ENCODE assay signal across 12 cellular contexts in genomic region chr3:536417-536813, GRCh38.
DNase-seq lines count a peak whose midpoint lies in the region; ATAC-seq and TF ChIP-seq lines count a peak whose summit lies in the region.
"Had no signal": no experiment of that assay in that cellular context is flagged by ENCODE, and none has a peak within 500 bp of the region (broad histone marks: within the 10 kb centered on the region; RNA-seq: fewer than 3 reads in every experiment).

No MANE protein-coding gene starts in this region.

- H3K4me3 ChIP-seq in Peyer's patch (peak overlapping the region in 3 of 4 donors; percentile 7 to 36 (median 17)), left ventricle myocardium inferior (peak overlapping the region; percentile 51), skeletal muscle cell (ENCODE audit: low read depth, low read length) (peak overlapping the region; percentile 52)

- H3K4me1 ChIP-seq in ES-I3 (ENCODE audit: insufficient read depth, low read length) (no peaks in the 10 kb centered on the region), Peyer's patch (no peaks in the 10 kb centered on the region), left ventricle myocardium inferior (no peaks in the 10 kb centered on the region)

- H3K36me3 ChIP-seq in ES-I3 (ENCODE audit: insufficient read depth, low read length) (no peaks in the 10 kb centered on the region), Peyer's patch (no peaks in the 10 kb centered on the region), left ventricle myocardium inferior (no peaks in the 10 kb centered on the region)

- CTCF ChIA-PET in WTC11 (lab: Charles Lee), result no interaction called here

- no peak for ATAC-seq in WTC11

- no peak for TF ChIP-seq CTCF in Peyer's patch (IDR thresholded peaks at IDR 0.05)
- TF ChIP-seq CTCF in left ventricle myocardium inferior (IDR thresholded peaks at IDR 0.05; ENCODE audit: borderline replicate concordance), result no peak
- no peak for TF ChIP-seq CTCF in WTC11 (IDR thresholded peaks at IDR 0.05)

- H3K27ac Mint-ChIP-seq in WTC11, result no peak overlapping the region
- H3K27ac Mint-ChIP-seq: CD4-positive, alpha-beta memory T cell had no signal

- H3K9ac ChIP-seq in ES-I3 (ENCODE audit: low read depth, low read length), result peak overlapping the region; percentile 60

- DNase-seq in Peyer's patch (no peak), left ventricle myocardium inferior (no peak), skeletal muscle cell (ENCODE audit: low read depth) (no peak), GDM1 (lab: John Stamatoyannopoulos, UW) (no peak), SHP77 (lab: John Stamatoyannopoulos, UW) (no peak), WTC11 (ENCODE audit: low spot score) (no peak), GM19240 (ENCODE audit: insufficient read length, low spot score) (no peak)
- DNase-seq: CD4-positive, alpha-beta memory T cell; effector CD8-positive, alpha-beta T cell; kidney glomerular epithelial cell; stimulated activated naive CD4-positive, alpha-beta T cell had no signal

- TF ChIP-seq POLR2A in Peyer's patch (IDR thresholded peaks at IDR 0.05), result no peak

- peaks cover 76% of the 10 kb centered on the region for H3K9me3 Mint-ChIP-seq in WTC11

- H3K36me3 Mint-ChIP-seq in WTC11, result peaks cover 68% of the 10 kb centered on the region
- H3K36me3 Mint-ChIP-seq: CD4-positive, alpha-beta memory T cell had no signal

- no peaks in the 10 kb centered on the region for H3K4me1 Mint-ChIP-seq in WTC11
- H3K4me1 Mint-ChIP-seq: CD4-positive, alpha-beta memory T cell had no signal

- H3K27me3 Mint-ChIP-seq in WTC11 (ENCODE audit: low read depth), result peaks cover 19% of the 10 kb centered on the region
- H3K27me3 Mint-ChIP-seq: CD4-positive, alpha-beta memory T cell had no signal

- H3K27ac ChIP-seq in Peyer's patch (no peak overlapping the region), left ventricle myocardium inferior (replicated peaks) (no peak overlapping the region)

- H3K27me3 ChIP-seq in Peyer's patch (no peaks in the 10 kb centered on the region), left ventricle myocardium inferior (ENCODE audit: low read depth) (peaks cover 20% of the 10 kb centered on the region)

- no peak overlapping the region for H3K4me3 Mint-ChIP-seq in WTC11
- H3K4me3 Mint-ChIP-seq: CD4-positive, alpha-beta memory T cell had no signal

- POLR2A ChIA-PET in WTC11 (lab: Charles Lee), result no interaction called here

- H3K9me3 ChIP-seq in ES-I3 (ENCODE audit: control insufficient read depth, insufficient read depth, low read length) (no peaks in the 10 kb centered on the region), Peyer's patch (no peaks in the 10 kb centered on the region), left ventricle myocardium inferior (replicated peaks) (peaks cover 38% of the 10 kb centered on the region)

- intact Hi-C loops in left ventricle myocardium inferior (cut with micrococcal nuclease), result no loop called here

TF ChIP-seq in WTC11, 78 proteins besides CTCF, POLR2A, EP300 and RAD21 (continues in another document):
- TF ChIP-seq ELF4 (CRISPR knock-in tag; IDR thresholded peaks at IDR 0.05; ENCODE audit: low read depth) (no peak), SMAD4 (CRISPR knock-in tag; IDR thresholded peaks at IDR 0.05) (no peak), ETV6 (CRISPR knock-in tag; IDR thresholded peaks at IDR 0.05) (no peak), KAT7 (CRISPR knock-in tag; IDR thresholded peaks at IDR 0.05; ENCODE audit: borderline replicate concordance) (no peak), TCF7 (CRISPR knock-in tag; IDR thresholded peaks at IDR 0.05; ENCODE audit: low read depth) (no peak), ARID4B (CRISPR knock-in tag; IDR thresholded peaks at IDR 0.05; ENCODE audit: borderline replicate concordance) (no peak), HMGXB4 (CRISPR knock-in tag; IDR thresholded peaks at IDR 0.05) (no peak), ATF1 (CRISPR knock-in tag; IDR thresholded peaks at IDR 0.05) (no peak), ZMAT4 (CRISPR knock-in tag; IDR thresholded peaks at IDR 0.05) (no peak), ZNF232 (CRISPR knock-in tag; IDR thresholded peaks at IDR 0.05) (no peak)
- TF ChIP-seq, protein P1, sequence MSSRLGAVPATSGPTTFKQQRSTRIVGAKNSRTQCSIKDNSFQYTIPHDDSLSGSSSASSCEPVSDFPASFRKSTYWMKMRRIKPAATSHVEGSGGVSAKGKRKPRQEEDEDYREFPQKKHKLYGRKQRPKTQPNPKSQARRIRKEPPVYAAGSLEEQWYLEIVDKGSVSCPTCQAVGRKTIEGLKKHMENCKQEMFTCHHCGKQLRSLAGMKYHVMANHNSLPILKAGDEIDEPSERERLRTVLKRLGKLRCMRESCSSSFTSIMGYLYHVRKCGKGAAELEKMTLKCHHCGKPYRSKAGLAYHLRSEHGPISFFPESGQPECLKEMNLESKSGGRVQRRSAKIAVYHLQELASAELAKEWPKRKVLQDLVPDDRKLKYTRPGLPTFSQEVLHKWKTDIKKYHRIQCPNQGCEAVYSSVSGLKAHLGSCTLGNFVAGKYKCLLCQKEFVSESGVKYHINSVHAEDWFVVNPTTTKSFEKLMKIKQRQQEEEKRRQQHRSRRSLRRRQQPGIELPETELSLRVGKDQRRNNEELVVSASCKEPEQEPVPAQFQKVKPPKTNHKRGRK (CRISPR knock-in tag; IDR thresholded peaks at IDR 0.05; ENCODE audit: borderline replicate concordance), result no peak
- TF ChIP-seq, protein P2, sequence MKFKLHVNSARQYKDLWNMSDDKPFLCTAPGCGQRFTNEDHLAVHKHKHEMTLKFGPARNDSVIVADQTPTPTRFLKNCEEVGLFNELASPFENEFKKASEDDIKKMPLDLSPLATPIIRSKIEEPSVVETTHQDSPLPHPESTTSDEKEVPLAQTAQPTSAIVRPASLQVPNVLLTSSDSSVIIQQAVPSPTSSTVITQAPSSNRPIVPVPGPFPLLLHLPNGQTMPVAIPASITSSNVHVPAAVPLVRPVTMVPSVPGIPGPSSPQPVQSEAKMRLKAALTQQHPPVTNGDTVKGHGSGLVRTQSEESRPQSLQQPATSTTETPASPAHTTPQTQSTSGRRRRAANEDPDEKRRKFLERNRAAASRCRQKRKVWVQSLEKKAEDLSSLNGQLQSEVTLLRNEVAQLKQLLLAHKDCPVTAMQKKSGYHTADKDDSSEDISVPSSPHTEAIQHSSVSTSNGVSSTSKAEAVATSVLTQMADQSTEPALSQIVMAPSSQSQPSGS (CRISPR knock-in tag; IDR thresholded peaks at IDR 0.05; ENCODE audit: borderline replicate concordance, low read depth), result no peak
- TF ChIP-seq, protein P3, sequence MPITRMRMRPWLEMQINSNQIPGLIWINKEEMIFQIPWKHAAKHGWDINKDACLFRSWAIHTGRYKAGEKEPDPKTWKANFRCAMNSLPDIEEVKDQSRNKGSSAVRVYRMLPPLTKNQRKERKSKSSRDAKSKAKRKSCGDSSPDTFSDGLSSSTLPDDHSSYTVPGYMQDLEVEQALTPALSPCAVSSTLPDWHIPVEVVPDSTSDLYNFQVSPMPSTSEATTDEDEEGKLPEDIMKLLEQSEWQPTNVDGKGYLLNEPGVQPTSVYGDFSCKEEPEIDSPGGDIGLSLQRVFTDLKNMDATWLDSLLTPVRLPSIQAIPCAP (CRISPR knock-in tag; IDR thresholded peaks at IDR 0.05), result no peak
